8 cellular contexts compared by ENCODE assay signal in the genomic region with DNA sequence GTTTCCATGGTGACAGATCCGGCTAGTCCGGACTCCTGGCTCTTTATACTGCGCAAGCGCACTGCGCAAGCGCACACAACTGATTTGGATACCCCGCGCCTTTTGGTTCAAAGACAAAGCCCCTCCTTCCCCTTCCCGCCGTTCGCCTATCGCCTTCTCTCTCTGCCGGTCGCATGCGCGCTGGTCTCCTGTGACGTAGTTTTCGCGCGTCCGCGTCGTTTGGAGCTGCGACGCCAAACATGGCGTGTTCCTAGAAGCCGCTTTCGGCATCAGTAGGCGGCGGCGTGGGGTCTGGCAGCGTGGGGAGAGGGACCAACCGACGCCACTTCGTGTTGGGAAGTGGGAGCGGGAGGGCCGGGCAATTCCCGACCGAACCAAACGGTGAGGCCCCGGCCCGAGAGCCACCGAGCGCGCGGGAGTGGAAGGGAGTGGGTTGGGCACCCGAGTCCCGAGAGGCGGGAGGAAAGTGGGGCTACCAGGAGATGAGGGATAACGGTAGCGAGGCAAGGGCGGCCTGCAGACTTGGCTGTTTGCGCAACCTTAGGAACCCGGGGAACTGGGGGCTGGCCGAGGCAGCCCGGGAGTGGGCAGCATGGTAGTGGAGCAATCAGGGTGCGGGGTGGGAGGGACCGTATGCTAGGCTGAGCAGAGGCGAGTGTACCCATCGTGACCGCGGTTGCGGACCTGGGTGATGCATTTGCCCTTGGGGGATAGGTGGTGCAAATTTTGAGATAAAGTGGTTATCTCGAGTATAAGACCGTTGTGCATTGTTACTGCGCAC. TPM values are rescaled to one million over a fixed set of nuclear protein-coding genes. Genes with fewer than 3 reads are reported as not detected.
DNase-seq lines count a peak whose midpoint lies in the region; ATAC-seq and TF ChIP-seq lines count a peak whose summit lies in the region.

A gene (plus strand): TSS at position 215 of the 781 bp plus-strand sequence. CDS start 24,517 bp downstream, outside the sequence.

- DNase-seq in NCI-H774 (lab: John Stamatoyannopoulos, UW) (peak; percentile 98), left lobe of liver (ENCODE audit: low spot score) (peak; percentile 99)
- peak; percentile 98 for DNase-seq in activated CD4-positive, alpha-beta T cell treated with anti-CD3 and anti-CD28 coated beads, Interleukin-2, amount 50 U/mL, for 4 hours
- peak; percentile 98 for DNase-seq in stimulated activated CD4-positive, alpha-beta T cell treated with anti-CD3 and anti-CD28 coated beads, Interleukin-2, amount 100 ng/mL, for 4 hours (ENCODE audit: low read depth)

- peaks cover 16% of the 10 kb centered on the region for H3K4me1 Mint-ChIP-seq in dendritic cell treated with granulocyte-macrophage colony-stimulating factor and Interleukin-4, amounts not matched to agents 40 ng/mL and 50 ng/mL, for 4 days (ENCODE audit: low read depth)

- no peaks in the 10 kb centered on the region for H3K9me3 Mint-ChIP-seq in dendritic cell treated with granulocyte-macrophage colony-stimulating factor and Interleukin-4, amounts not matched to agents 40 ng/mL and 50 ng/mL, for 4 days

- intact Hi-C loops in dendritic cell treated with granulocyte-macrophage colony-stimulating factor and Interleukin-4, amounts not matched to agents 40 ng/mL and 50 ng/mL, for 4 days (cut with micrococcal nuclease): loop anchor here (1.0 kb wide), 2 partner anchors 9 to 107 kb away; a partner anchor contains a TSS

- peak within 1 kb of the TSS; percentile 78 for H3K27ac ChIP-seq in C4-2B

- peaks cover 9% of the 10 kb centered on the region for H3K36me3 Mint-ChIP-seq in dendritic cell treated with granulocyte-macrophage colony-stimulating factor and Interleukin-4, amounts not matched to agents 40 ng/mL and 50 ng/mL, for 4 days (ENCODE audit: low read depth)

- peaks cover 3% of the 10 kb centered on the region for H3K27me3 Mint-ChIP-seq in dendritic cell treated with granulocyte-macrophage colony-stimulating factor and Interleukin-4, amounts not matched to agents 40 ng/mL and 50 ng/mL, for 4 days

- no peak for TF ChIP-seq CTCF in C4-2B (conservative IDR thresholded peaks at IDR 0.05)

- H3K4me3 Mint-ChIP-seq in dendritic cell treated with granulocyte-macrophage colony-stimulating factor and Interleukin-4, amounts not matched to agents 40 ng/mL and 50 ng/mL, for 4 days: peak within 1 kb of the TSS; percentile 91

- H3K27ac Mint-ChIP-seq in dendritic cell treated with granulocyte-macrophage colony-stimulating factor and Interleukin-4, amounts not matched to agents 40 ng/mL and 50 ng/mL, for 4 days: peak within 1 kb of the TSS; percentile 88

- ATAC-seq in GM19395 (IDR thresholded peaks at IDR 0.05; ENCODE audit: unreplicated experiment) (peak; percentile 96), HG03565 (IDR thresholded peaks at IDR 0.05; ENCODE audit: unreplicated experiment) (peak; percentile 97), left lobe of liver (peak; percentile 98)

RNA-seq across cellular contexts. Expression of the gene that starts here (rescaled TPM):
- total RNA-seq in left lobe of liver: 11.8 TPM

Comparison
In these comparisons a context has a peak if more than half of its experiments do, and no peak if none do; other contexts are left out.
1. Peak in every context shown above with its lines: DNase-seq, ATAC-seq and H3K27ac ChIP-seq.